In the genomic region with DNA sequence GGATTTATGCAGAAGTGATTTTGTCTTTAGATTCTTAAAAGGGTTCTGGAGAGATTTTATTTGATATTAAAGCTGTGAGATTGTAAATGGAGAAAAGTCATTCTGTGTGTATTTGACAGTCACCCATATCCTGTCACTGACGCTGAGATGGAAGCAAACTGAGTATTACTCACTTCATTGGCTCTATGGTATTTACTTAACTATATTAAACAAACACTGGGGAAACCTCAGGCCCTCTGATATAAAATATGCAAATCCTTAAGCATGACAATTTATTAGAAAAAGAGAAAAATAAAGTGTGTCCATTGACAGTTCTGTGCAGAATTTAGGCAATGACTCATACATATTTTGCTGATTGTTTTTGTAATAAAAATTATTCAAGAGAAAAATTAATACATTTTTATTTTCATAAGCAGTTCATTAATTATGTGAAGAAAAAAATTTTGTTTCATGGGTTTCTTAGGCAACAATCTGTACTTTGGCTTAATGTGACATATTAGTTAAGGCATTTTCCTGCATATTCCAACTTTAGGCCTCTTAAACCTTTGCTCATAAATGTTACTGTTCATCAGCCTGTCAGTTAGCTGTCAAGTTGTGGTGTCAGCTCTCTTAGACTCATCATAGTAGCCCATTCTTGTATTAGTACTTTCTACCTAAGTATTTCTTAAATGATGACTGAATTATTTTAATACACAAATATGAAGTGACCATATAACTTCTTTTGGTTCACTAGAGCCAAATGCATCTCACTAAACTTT, we compare ENCODE assay signal across 16 cellular contexts.
DNase-seq lines count a peak whose midpoint lies in the region; ATAC-seq, FAIRE-seq and TF ChIP-seq lines count a peak whose summit lies in the region.
"Had no signal": no experiment of that assay in that cellular context is flagged by ENCODE, and none has a peak within 500 bp of the region (broad histone marks: within the 10 kb centered on the region; RNA-seq: fewer than 3 reads in every experiment).

No MANE protein-coding gene starts in this region.

- H3K27ac Mint-ChIP-seq in T-cell, result no peak overlapping the region
- H3K27ac Mint-ChIP-seq: activated naive CD4-positive, alpha-beta T cell treated with anti-CD3 and anti-CD28 coated beads for 36 hours had no signal

- H4K12ac ChIP-seq in trophoblast cell (ENCODE audit: low read depth, low read length), result no peak overlapping the region

- intact Hi-C loops in pancreas (cut with DNase I), result no loop called here

- no peak overlapping the region for H2BK5ac ChIP-seq in trophoblast cell (ENCODE audit: low read depth, low read length, poor library complexity)

- H3K23ac ChIP-seq in trophoblast cell (ENCODE audit: low read length), result no peak overlapping the region

- peaks cover 0 to 4% (median 3%) of the 10 kb centered on the region in 3 donors for H3K9me3 Mint-ChIP-seq in T-cell
- H3K9me3 Mint-ChIP-seq: activated naive CD4-positive, alpha-beta T cell treated with anti-CD3 and anti-CD28 coated beads for 36 hours had no signal

- no peak overlapping the region for H4K91ac ChIP-seq in trophoblast cell (ENCODE audit: low read depth, low read length)

- H3K9me3 ChIP-seq in HEK293 (ENCODE audit: control insufficient read depth, insufficient read depth, low read depth, low read length) (no peaks in the 10 kb centered on the region), pancreas (no peaks in the 10 kb centered on the region), trophoblast cell (ENCODE audit: insufficient read depth, low read depth, low read length) (no peaks in the 10 kb centered on the region)
- H3K9me3 ChIP-seq: neutrophil had no signal

- H3K4me1 Mint-ChIP-seq in T-cell, result no peaks in the 10 kb centered on the region

- no peak overlapping the region for H3K4ac ChIP-seq in trophoblast cell (ENCODE audit: low read depth, low read length)

- no peak overlapping the region for H3K4me2 ChIP-seq in trophoblast cell (ENCODE audit: low read length)

- no peaks in the 10 kb centered on the region for H3K79me1 ChIP-seq in trophoblast cell (ENCODE audit: low read length)

- H3K27ac ChIP-seq in HEK293 (ENCODE audit: extremely low read depth, low read depth, low read length) (no peak overlapping the region), pancreas (no peak overlapping the region), trophoblast cell (ENCODE audit: low read depth, low read length) (no peak overlapping the region)
- H3K27ac ChIP-seq: neutrophil, spleen had no signal

- H3K36me3 ChIP-seq in HEK293 (ENCODE audit: control insufficient read depth in 2 of 2, insufficient read depth in 1 of 2, low read length in 2 of 2) (no peaks in the 10 kb centered on the region), pancreas (no peaks in the 10 kb centered on the region), trophoblast cell (ENCODE audit: control insufficient read depth in 1 of 2, insufficient read depth in 2 of 2, low read length in 2 of 2) (no peaks in the 10 kb centered on the region)
- H3K36me3 ChIP-seq: neutrophil, spleen had no signal

- H2BK12ac ChIP-seq in trophoblast cell (ENCODE audit: low read length), result no peak overlapping the region

- no peak overlapping the region for H2AFZ ChIP-seq in trophoblast cell (ENCODE audit: insufficient read depth, low read length, poor library complexity)

- H3K14ac ChIP-seq in trophoblast cell (ENCODE audit: low read length), result no peak overlapping the region

- WGBS in pancreas, 2 donors, result 0 to 6% methylated on average over 1 of the region's 1 CpG
- WGBS in trophoblast cell (ENCODE audit: extremely low coverage, insufficient coverage, insufficient read length), result no CpG with 5 or more reads among the region's 1 CpG

- peaks cover 0 to 3% of the 10 kb centered on the region in 2 donors for H3K27me3 Mint-ChIP-seq in T-cell

- no peaks in the 10 kb centered on the region for H3K79me2 ChIP-seq in trophoblast cell (ENCODE audit: control insufficient read depth, insufficient read depth, low read length, poor library complexity)

- POLR2A ChIA-PET in HEK293 (lab: Yijun Ruan, JAX), result no interaction called here
- POLR2A ChIA-PET in T-cell (lab: Charles Lee), result no interaction called here

- H2AK5ac ChIP-seq in trophoblast cell (ENCODE audit: low read length), result no peak overlapping the region

- FAIRE-seq in pancreas (lab: Jason Lieb, UNC), result no peak

- H3K4me3 Mint-ChIP-seq in T-cell, result no peak overlapping the region
- H3K4me3 Mint-ChIP-seq: activated naive CD4-positive, alpha-beta T cell treated with anti-CD3 and anti-CD28 coated beads for 36 hours had no signal

- H3K18ac ChIP-seq in trophoblast cell (ENCODE audit: low read length), result no peak overlapping the region

- H4K8ac ChIP-seq in trophoblast cell (ENCODE audit: low read depth, low read length), result no peak overlapping the region

- CTCF ChIA-PET in HEK293 (lab: Yijun Ruan, JAX), result interaction anchor here (0.6 kb wide), 2 partner anchors 500 to 881 kb away, joined by 3 read pairs; no protein-coding TSS in a partner anchor
- CTCF ChIA-PET in T-cell (lab: Charles Lee), result no interaction called here

- ATAC-seq in pancreas, result peak in 3 of 4 donors; percentile 51 to 62 (median 60)
- ATAC-seq in HG03565 (IDR thresholded peaks at IDR 0.05; ENCODE audit: unreplicated experiment), result no peak
- ATAC-seq in T-cell (replicated peaks in 1 of 4), result no peak

- no peaks in the 10 kb centered on the region for H3K36me3 Mint-ChIP-seq in T-cell

- H2BK120ac ChIP-seq in trophoblast cell (ENCODE audit: insufficient read depth, low read length, poor library complexity), result no peak overlapping the region

- H3K27me3 ChIP-seq in pancreas (no peaks in the 10 kb centered on the region), trophoblast cell (ENCODE audit: insufficient read depth, low read length) (no peaks in the 10 kb centered on the region)
- H3K27me3 ChIP-seq: neutrophil, spleen had no signal

- H3K4me3 ChIP-seq in HEK293 (ENCODE audit: low read depth, low read length) (no peak overlapping the region), pancreas (no peak overlapping the region), trophoblast cell (ENCODE audit: low read depth, low read length) (no peak overlapping the region)
- H3K4me3 ChIP-seq: lung, spleen had no signal

- TF ChIP-seq CTCF in HEK293 (tag by site-specific recombination; IDR thresholded peaks at IDR 0.05) (no peak), pancreas (IDR thresholded peaks at IDR 0.05) (no peak)

- H3K9ac ChIP-seq in trophoblast cell (ENCODE audit: low read length), result no peak overlapping the region

- peaks cover 2% of the 10 kb centered on the region; the same call in 1 of the 2 replicates for H3K4me1 ChIP-seq in HEK293 (ENCODE audit: control insufficient read depth, insufficient read depth, low read length)
- H3K4me1 ChIP-seq in pancreas, result peaks cover 0 to 6% (median 0%) of the 10 kb centered on the region in 3 donors
- H3K4me1 ChIP-seq in trophoblast cell (ENCODE audit: control insufficient read depth in 1 of 2, insufficient read depth in 2 of 2, low read length in 2 of 2), result no peaks in the 10 kb centered on the region
- H3K4me1 ChIP-seq: spleen had no signal

- peak; percentile 2 for DNase-seq in RKO (ENCODE audit: low spot score)
- DNase-seq in fibroblast of gingiva (ENCODE audit: low read depth), result peak; percentile 4
- DNase-seq in pancreas, result no peak
- DNase-seq in trophoblast cell, result no peak
- no peak for DNase-seq in T-cell
- DNase-seq: activated naive CD4-positive, alpha-beta T cell treated with anti-CD3 and anti-CD28 coated beads for 36 hours; cerebellar nuclear complex; erythroblast; NCI-H1436 treated with DMSO at 0.1 percent for 48 hours; NCI-H748 treated with DMSO at 0.1 percent for 48 hours; SHP77; spleen had no signal

TF ChIP-seq in HEK293, 187 proteins besides CTCF, POLR2A, EP300 and RAD21:
- TF ChIP-seq, protein P1, sequence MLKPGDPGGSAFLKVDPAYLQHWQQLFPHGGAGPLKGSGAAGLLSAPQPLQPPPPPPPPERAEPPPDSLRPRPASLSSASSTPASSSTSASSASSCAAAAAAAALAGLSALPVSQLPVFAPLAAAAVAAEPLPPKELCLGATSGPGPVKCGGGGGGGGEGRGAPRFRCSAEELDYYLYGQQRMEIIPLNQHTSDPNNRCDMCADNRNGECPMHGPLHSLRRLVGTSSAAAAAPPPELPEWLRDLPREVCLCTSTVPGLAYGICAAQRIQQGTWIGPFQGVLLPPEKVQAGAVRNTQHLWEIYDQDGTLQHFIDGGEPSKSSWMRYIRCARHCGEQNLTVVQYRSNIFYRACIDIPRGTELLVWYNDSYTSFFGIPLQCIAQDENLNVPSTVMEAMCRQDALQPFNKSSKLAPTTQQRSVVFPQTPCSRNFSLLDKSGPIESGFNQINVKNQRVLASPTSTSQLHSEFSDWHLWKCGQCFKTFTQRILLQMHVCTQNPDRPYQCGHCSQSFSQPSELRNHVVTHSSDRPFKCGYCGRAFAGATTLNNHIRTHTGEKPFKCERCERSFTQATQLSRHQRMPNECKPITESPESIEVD (tag by site-specific recombination; IDR thresholded peaks at IDR 0.05), result peak; percentile 63
- no peak for TF ChIP-seq OSR2 (tag by site-specific recombination; IDR thresholded peaks at IDR 0.05)
- TF ChIP-seq ZNF394 (tag by site-specific recombination; IDR thresholded peaks at IDR 0.05; ENCODE audit: borderline replicate concordance), result no peak

Comparison
In these comparisons a context has a peak if more than half of its experiments do, and no peak if none do; other contexts are left out.
1. DNase-seq: peak in RKO (single experiment) and fibroblast of gingiva (single experiment); none in pancreas (0 of 6), trophoblast cell (0 of 2) and T-cell (0 of 34).
2. ATAC-seq: peak in pancreas (3 of 4); none in HG03565 (single experiment) and T-cell (0 of 4).